ENCODE assay signal across 12 cellular contexts in the genomic region with DNA sequence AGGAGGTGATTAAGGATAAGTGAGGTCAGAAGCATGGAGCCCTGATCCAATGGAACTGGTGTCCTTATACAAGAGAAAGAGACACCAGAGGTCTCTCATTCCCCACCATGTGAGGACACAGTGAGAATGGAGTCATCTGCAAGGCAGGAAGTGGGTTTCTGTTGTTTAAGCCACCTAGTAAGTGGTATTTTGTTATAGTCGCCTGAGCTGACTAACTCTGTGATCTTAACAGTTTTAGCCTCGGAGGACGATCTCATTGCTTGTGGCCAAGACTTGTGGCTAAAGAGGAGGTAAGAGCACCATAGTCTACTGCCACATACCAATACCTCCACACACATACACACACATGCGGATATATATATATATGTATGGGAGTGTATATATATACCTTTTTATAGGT.
DNase-seq lines count a peak whose midpoint lies in the region; ATAC-seq and TF ChIP-seq lines count a peak whose summit lies in the region.
"Had no signal": no experiment of that assay in that cellular context is flagged by ENCODE, and none has a peak within 500 bp of the region (broad histone marks: within the 10 kb centered on the region; RNA-seq: fewer than 3 reads in every experiment).

No MANE protein-coding gene starts in this region.

- peaks cover 29 to 37% (median 31%) of the 10 kb centered on the region in 3 donors for H3K4me1 Mint-ChIP-seq in T-cell
- peaks cover 63% of the 10 kb centered on the region for H3K4me1 Mint-ChIP-seq in stimulated activated naive CD8-positive, alpha-beta T cell treated with anti-CD3 and anti-CD28 coated beads, Interleukin-15, Interleukin-2, amounts not matched to agents 100 ng/mL and 50 ng/mL, for 24 hours (ENCODE audit: low read depth)

- H3K4me3 ChIP-seq in mammary epithelial cell (replicated peaks in 1 of 3; ENCODE audit: insufficient read depth in 1 of 3, low read depth in 2 of 3, low read length in 3 of 3), result no peak overlapping the region
- H3K4me3 ChIP-seq in breast epithelium, result no peak overlapping the region
- H3K4me3 ChIP-seq in heart left ventricle, result no peak overlapping the region
- H3K4me3 ChIP-seq: BLaER1 treated with 17β-estradiol and CSF1 and Interleukin-3, amounts not matched to agents 10 nM and 100 nM; gastrocnemius medialis had no signal

- H3K9ac ChIP-seq in mammary epithelial cell (ENCODE audit: insufficient read depth, low read length), result no peak overlapping the region
- H3K9ac ChIP-seq: BLaER1 treated with 17β-estradiol and CSF1 and Interleukin-3, amounts not matched to agents 10 nM and 100 nM had no signal

- CTCF ChIA-PET in mammary epithelial cell (lab: Charles Lee; ENCODE audit: low non-redundant PET) (no interaction called here), T-cell (lab: Charles Lee) (interaction anchor here in 1 of 2 donors (2.9 kb wide), 1 partner anchor 19 kb away, joined by 14 read pairs; no protein-coding TSS in a partner anchor)

- DNase-seq in mammary epithelial cell (peak; percentile 9), breast epithelium (ENCODE audit: low spot score in 2 of 2) (no peak), T-cell (peak in 17 of 34 experiments; percentile 6 to 45 (median 29)), heart left ventricle (no peak), NCI-H69 (lab: John Stamatoyannopoulos, UW) (no peak), SW480 (ENCODE audit: low spot score) (no peak)
- DNase-seq: central memory CD4-positive, alpha-beta T cell; gastrocnemius medialis; NCI-H524 had no signal

- peaks cover 11% of the 10 kb centered on the region for H3K4me1 ChIP-seq in mammary epithelial cell (ENCODE audit: insufficient read depth, low read length)
- H3K4me1 ChIP-seq in breast epithelium, result no peaks in the 10 kb centered on the region
- peaks cover 0 to 4% (median 0%) of the 10 kb centered on the region in 12 donors for H3K4me1 ChIP-seq in heart left ventricle
- H3K4me1 ChIP-seq: gastrocnemius medialis had no signal

- ATAC-seq in HG02943 (IDR thresholded peaks at IDR 0.05; ENCODE audit: low read depth, unreplicated experiment) (peak; percentile 51), T-cell (replicated peaks in 1 of 4) (peak; percentile 29 to 78 (median 57)), heart left ventricle (no peak)
- ATAC-seq: gastrocnemius medialis had no signal

- H2AFZ ChIP-seq in mammary epithelial cell (ENCODE audit: low read depth, low read length), result no peak overlapping the region

- no peak overlapping the region for H3K27ac Mint-ChIP-seq in T-cell
- peak overlapping the region; percentile 76 for H3K27ac Mint-ChIP-seq in stimulated activated naive CD8-positive, alpha-beta T cell treated with anti-CD3 and anti-CD28 coated beads, Interleukin-15, Interleukin-2, amounts not matched to agents 100 ng/mL and 50 ng/mL, for 24 hours

- peaks cover 3 to 4% (median 4%) of the 10 kb centered on the region in 3 donors for H3K9me3 Mint-ChIP-seq in T-cell
- peaks cover 9% of the 10 kb centered on the region for H3K9me3 Mint-ChIP-seq in stimulated activated naive CD8-positive, alpha-beta T cell treated with anti-CD3 and anti-CD28 coated beads, Interleukin-15, Interleukin-2, amounts not matched to agents 100 ng/mL and 50 ng/mL, for 24 hours

- TF ChIP-seq POLR2A in breast epithelium (IDR thresholded peaks at IDR 0.05) (no peak), heart left ventricle (IDR thresholded peaks at IDR 0.05) (no peak)

- H3K27ac ChIP-seq in mammary epithelial cell (ENCODE audit: insufficient read depth, low read depth, low read length) (no peak overlapping the region), breast epithelium (no peak overlapping the region), heart left ventricle (no peak overlapping the region)
- H3K27ac ChIP-seq: gastrocnemius medialis had no signal

- no peak overlapping the region for H3K4me2 ChIP-seq in mammary epithelial cell (ENCODE audit: insufficient read depth, low read depth, low read length)

- POLR2A ChIA-PET in T-cell (lab: Charles Lee), result interaction anchor here in 1 of 2 donors (0.8 kb wide), 1 partner anchor 74 kb away, joined by 3 read pairs; a partner anchor contains a TSS

- no peak overlapping the region for H3K4me3 Mint-ChIP-seq in T-cell
- peak overlapping the region; percentile 47 for H3K4me3 Mint-ChIP-seq in stimulated activated naive CD8-positive, alpha-beta T cell treated with anti-CD3 and anti-CD28 coated beads, Interleukin-15, Interleukin-2, amounts not matched to agents 100 ng/mL and 50 ng/mL, for 24 hours

- in situ Hi-C loops in mammary epithelial cell (cut with MboI; ENCODE audit: low sequenced_read_pairs in 2 of 2), result no loop called here

- dilution Hi-C loops in mammary epithelial cell (cut with HindIII; ENCODE audit: low sequenced_read_pairs), result no loop called here

- H3K27me3 Mint-ChIP-seq in T-cell, result no peaks in the 10 kb centered on the region
- H3K27me3 Mint-ChIP-seq in stimulated activated naive CD8-positive, alpha-beta T cell treated with anti-CD3 and anti-CD28 coated beads, Interleukin-15, Interleukin-2, amounts not matched to agents 100 ng/mL and 50 ng/mL, for 24 hours, result no peaks in the 10 kb centered on the region

- H3K36me3 ChIP-seq in mammary epithelial cell (ENCODE audit: insufficient read depth, low read length), result no peaks in the 10 kb centered on the region
- H3K36me3 ChIP-seq in breast epithelium, result no peaks in the 10 kb centered on the region
- no peaks in the 10 kb centered on the region for H3K36me3 ChIP-seq in heart left ventricle
- H3K36me3 ChIP-seq: gastrocnemius medialis had no signal

- TF ChIP-seq CTCF in mammary epithelial cell (conservative IDR thresholded peaks at IDR 0.05 in 1 of 2, IDR thresholded peaks at IDR 0.05 in 1 of 2; ENCODE audit: extremely low read depth in 1 of 2, insufficient read depth in 1 of 2, low read depth in 1 of 2, low read length in 2 of 2) (no peak), breast epithelium (IDR thresholded peaks at IDR 0.05) (no peak), heart left ventricle (IDR thresholded peaks at IDR 0.05) (no peak)

- peaks cover 63% of the 10 kb centered on the region for H3K36me3 Mint-ChIP-seq in T-cell
- peaks cover 75% of the 10 kb centered on the region for H3K36me3 Mint-ChIP-seq in stimulated activated naive CD8-positive, alpha-beta T cell treated with anti-CD3 and anti-CD28 coated beads, Interleukin-15, Interleukin-2, amounts not matched to agents 100 ng/mL and 50 ng/mL, for 24 hours (ENCODE audit: low read depth)

- intact Hi-C loops in mammary epithelial cell (cut with micrococcal nuclease) (no loop called here), breast epithelium (cut with DNase I; ENCODE audit: low total_unique reads) (no loop called here), heart left ventricle (cut with DNase I) (loop anchor here in 1 of 10 donors (10.0 kb wide), 1 partner anchor 50 kb away; no protein-coding TSS in a partner anchor)

- H3K27me3 ChIP-seq in mammary epithelial cell (ENCODE audit: insufficient read depth, low read length), result no peaks in the 10 kb centered on the region
- no peaks in the 10 kb centered on the region for H3K27me3 ChIP-seq in breast epithelium
- H3K27me3 ChIP-seq in heart left ventricle, result peaks cover 0 to 5% (median 0%) of the 10 kb centered on the region in 9 donors
- H3K27me3 ChIP-seq: gastrocnemius medialis had no signal

- H4K20me1 ChIP-seq in mammary epithelial cell (ENCODE audit: insufficient read depth, low read length), result no peaks in the 10 kb centered on the region
- H4K20me1 ChIP-seq: BLaER1 treated with 17β-estradiol and CSF1 and Interleukin-3, amounts not matched to agents 10 nM and 100 nM had no signal

- WGBS in mammary epithelial cell (ENCODE audit: low coverage, missing lambda C conversion rate), result 81% methylated on average over 3 of the region's 4 CpGs
- WGBS in heart left ventricle, 4 donors, result 87 to 95% (median 90%) methylated on average over 4 of the region's 4 CpGs

- no peaks in the 10 kb centered on the region for H3K9me3 ChIP-seq in mammary epithelial cell (replicated peaks; ENCODE audit: insufficient read depth, low read length)
- H3K9me3 ChIP-seq in breast epithelium, result no peaks in the 10 kb centered on the region
- no peaks in the 10 kb centered on the region for H3K9me3 ChIP-seq in heart left ventricle
- H3K9me3 ChIP-seq: gastrocnemius medialis had no signal

- BruUV-seq in mammary epithelial cell (replicated peaks; lab: Mats Ljungman, UMichigan), result no TSS peak

- H3K79me2 ChIP-seq in mammary epithelial cell (ENCODE audit: insufficient read depth, low read length), result no peaks in the 10 kb centered on the region

Comparison
In these comparisons a context has a peak if more than half of its experiments do, and no peak if none do; other contexts are left out.
1. ATAC-seq: peak in HG02943 (single experiment) and T-cell (4 of 4); none in heart left ventricle (0 of 4).